ENCODE assay signal across 1 cellular context in the genomic region with DNA sequence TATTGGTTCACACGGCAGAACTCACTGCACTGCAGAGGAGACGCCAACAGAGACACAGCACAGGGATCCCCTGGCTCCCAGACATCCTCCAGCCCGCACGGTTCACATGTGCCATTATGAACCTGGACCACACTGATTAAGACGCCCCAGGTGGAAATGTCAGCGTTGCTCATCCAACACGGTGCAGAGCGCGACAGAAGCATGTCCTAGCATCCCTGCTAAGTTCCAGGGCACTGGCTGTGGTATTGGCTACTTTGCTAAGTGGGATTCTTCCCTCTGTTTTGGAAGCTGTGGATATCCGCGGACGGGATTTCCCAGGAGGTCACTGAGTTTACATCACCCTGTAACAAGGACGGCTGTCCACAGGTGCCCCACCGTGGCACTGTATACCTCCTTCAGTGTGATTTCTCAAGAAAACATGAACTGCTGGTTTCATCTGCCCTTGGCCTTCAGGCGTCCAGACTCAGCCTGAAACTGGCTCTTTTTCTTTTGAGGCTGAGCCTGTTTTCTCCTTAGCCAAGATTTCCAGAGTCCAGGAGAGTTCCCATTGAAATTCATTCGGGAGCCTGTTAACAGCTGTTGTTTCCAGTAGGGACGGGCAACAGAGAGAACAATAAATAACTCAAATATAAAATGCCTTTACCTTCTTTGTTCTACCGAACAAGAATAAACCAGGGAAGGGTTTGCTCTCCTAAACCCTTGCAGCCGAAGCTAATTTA.
TF ChIP-seq lines count a peak whose summit lies in the region.

No MANE protein-coding gene starts in this region.

TF ChIP-seq in HepG2, 621 proteins besides CTCF, POLR2A, EP300 and RAD21:
- TF ChIP-seq, protein P1, sequence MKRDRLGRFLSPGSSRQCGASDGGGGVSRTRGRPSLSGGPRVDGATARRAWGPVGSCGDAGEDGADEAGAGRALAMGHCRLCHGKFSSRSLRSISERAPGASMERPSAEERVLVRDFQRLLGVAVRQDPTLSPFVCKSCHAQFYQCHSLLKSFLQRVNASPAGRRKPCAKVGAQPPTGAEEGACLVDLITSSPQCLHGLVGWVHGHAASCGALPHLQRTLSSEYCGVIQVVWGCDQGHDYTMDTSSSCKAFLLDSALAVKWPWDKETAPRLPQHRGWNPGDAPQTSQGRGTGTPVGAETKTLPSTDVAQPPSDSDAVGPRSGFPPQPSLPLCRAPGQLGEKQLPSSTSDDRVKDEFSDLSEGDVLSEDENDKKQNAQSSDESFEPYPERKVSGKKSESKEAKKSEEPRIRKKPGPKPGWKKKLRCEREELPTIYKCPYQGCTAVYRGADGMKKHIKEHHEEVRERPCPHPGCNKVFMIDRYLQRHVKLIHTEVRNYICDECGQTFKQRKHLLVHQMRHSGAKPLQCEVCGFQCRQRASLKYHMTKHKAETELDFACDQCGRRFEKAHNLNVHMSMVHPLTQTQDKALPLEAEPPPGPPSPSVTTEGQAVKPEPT (CRISPR knock-in tag; IDR thresholded peaks at IDR 0.05; ENCODE audit: low read depth) = no peak
- TF ChIP-seq PTBP1 (IDR thresholded peaks at IDR 0.05; ENCODE audit: low read depth, low read length, poor library complexity, severe bottlenecking) (no peak), DDIT3 (CRISPR knock-in tag; IDR thresholded peaks at IDR 0.05) (no peak), TGIF2 (CRISPR knock-in tag; IDR thresholded peaks at IDR 0.05) (no peak)
